Comparison of ENCODE assay signal across 15 cellular contexts in genomic region chr11:113907155-113907554, GRCh38. TPM values are rescaled to one million over a fixed set of nuclear protein-coding genes. Genes with fewer than 3 reads are reported as not detected.
"Had no signal": no experiment of that assay in that cellular context is flagged by ENCODE, and none has a peak within 500 bp of the region (broad histone marks: within the 10 kb centered on the region; RNA-seq: fewer than 3 reads in every experiment).

No MANE protein-coding gene starts in this region.

- H3K27me3 ChIP-seq: ovary, sigmoid colon, spleen, thyroid gland had no signal

- H3K36me3 ChIP-seq: left ventricle myocardium inferior, ovary, sigmoid colon, spleen, thyroid gland had no signal

- DNase-seq: activated CD4-positive, alpha-beta T cell treated with anti-CD3 and anti-CD28 coated beads, Interleukin-2, amount 50 U/mL, for 4 hours; activated naive CD8-positive, alpha-beta T cell treated with anti-CD3 and anti-CD28 coated beads for 36 hours; kidney; left ventricle myocardium inferior; mammary epithelial cell; ovary; sigmoid colon; spleen; stimulated activated CD4-positive, alpha-beta T cell treated with anti-CD3 and anti-CD28 coated beads, Interleukin-4, amount 100 ng/mL, for 4 hours; stimulated activated naive CD4-positive, alpha-beta T cell; T-helper 2 cell; thyroid gland had no signal

- H3K9me3 ChIP-seq: left ventricle myocardium inferior, ovary, sigmoid colon, spleen, thyroid gland had no signal

- H3K4me1 ChIP-seq: spleen, thyroid gland had no signal

- H3K27ac ChIP-seq: epithelial cell of prostate, left ventricle myocardium inferior, ovary, sigmoid colon, spleen, thyroid gland had no signal

- H3K4me3 ChIP-seq: dorsolateral prefrontal cortex, left ventricle myocardium inferior, ovary, sigmoid colon, spleen, thyroid gland had no signal

RNA-seq across cellular contexts. Expression of gene HTR3B, which starts 2.6 kb away (rescaled TPM):
- polyA plus RNA-seq: fibroblast of lung, mammary epithelial cell, ovary, spleen had no signal
